In genomic region chr4:126358041-126358440, GRCh38 we compare ENCODE assay signal across 27 cellular contexts.
"Had no signal": no experiment of that assay in that cellular context is flagged by ENCODE, and none has a peak within 500 bp of the region (broad histone marks: within the 10 kb centered on the region; RNA-seq: fewer than 3 reads in every experiment).

No MANE protein-coding gene starts in this region.

- H3K27ac ChIP-seq: adrenal gland, body of pancreas, breast epithelium, VCaP had no signal

- H3K4me1 ChIP-seq: adrenal gland, body of pancreas, breast epithelium had no signal

- H3K36me3 ChIP-seq: adrenal gland, breast epithelium had no signal

- H3K9me3 ChIP-seq: body of pancreas, breast epithelium had no signal

- H3K4me3 ChIP-seq: adrenal gland, body of pancreas, breast epithelium, K562 had no signal

- H3K27me3 ChIP-seq: adrenal gland, body of pancreas, breast epithelium had no signal

- DNase-seq: activated B cell treated with CpG ODN at 0.5 μM for 24 hours; activated CD4-positive, alpha-beta memory T cell treated with anti-CD3 and anti-CD28 coated beads for 36 hours; activated CD4-positive, alpha-beta T cell treated with anti-CD3 and anti-CD28 coated beads for 4 hours; activated CD4-positive, alpha-beta T cell treated with anti-CD3 and anti-CD28 coated beads, Interleukin-2, amount 50 U/mL, for 1 hour; activated CD4-positive, CD25-positive, alpha-beta regulatory T cell treated with anti-CD3 and anti-CD28 coated beads, Interleukin-2, amount 50 U/mL, for 72 hours; activated CD8-positive, alpha-beta memory T cell treated with anti-CD3 and anti-CD28 coated beads, Interleukin-2, amount 50 U/mL, for 4 hours; activated gamma-delta T cell treated with Interleukin-2 at 50 U/mL for 16 hours; activated naive CD4-positive, alpha-beta T cell treated with anti-CD3 and anti-CD28 coated beads for 36 hours; activated T-cell treated with anti-CD3 and anti-CD28 coated beads for 4 hours; activated T-cell treated with anti-CD3 and anti-CD28 coated beads, Interleukin-2, amount 50 U/mL, for 4 hours; adrenal gland; body of pancreas; NCI-H1105; NCI-H1417 treated with DMSO at 0.1 percent for 48 hours; NCI-H187 treated with DMSO at 0.1 percent for 48 hours; NCI-H2081; NCI-H526; NCI-H774; Right ventricle myocardium superior; SW 1271; T-helper 1 cell; T-helper 2 cell; T-helper 9 cell had no signal

- ATAC-seq: activated naive CD4-positive, alpha-beta T cell treated with anti-CD3 and anti-CD28 coated beads, Interleukin-2, amount 50 U/mL, for 72 hours; activated T-cell treated with anti-CD3 and anti-CD28 coated beads, Interleukin-2, amount 50 U/mL, for 4 hours; body of pancreas; K562 had no signal
